15 cellular contexts compared by ENCODE assay signal in the genomic region with DNA sequence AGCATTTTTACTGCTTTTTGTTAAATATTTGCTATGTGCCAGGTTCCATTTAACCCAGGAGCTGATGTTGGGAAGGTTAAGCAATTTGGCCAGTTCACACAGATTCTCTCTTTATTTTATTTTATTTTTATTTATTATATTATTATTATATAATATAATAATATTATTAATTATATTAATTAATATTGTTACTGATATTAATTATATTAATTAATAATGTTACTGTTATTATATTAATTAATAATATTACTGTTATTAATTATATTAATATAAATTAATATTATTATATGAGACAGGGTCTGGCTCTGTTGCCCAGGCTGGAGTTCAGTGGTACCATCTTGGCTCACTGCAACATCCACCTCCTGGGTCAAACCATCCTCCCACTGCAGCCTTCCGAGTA.
A peak's percentile ranks its signal among the peaks of the same experiment; 100 is the strongest.
DNase-seq lines count a peak whose midpoint lies in the region; ATAC-seq, FAIRE-seq and TF ChIP-seq lines count a peak whose summit lies in the region.
"Had no signal": no experiment of that assay in that cellular context is flagged by ENCODE, and none has a peak within 500 bp of the region (broad histone marks: within the 10 kb centered on the region; RNA-seq: fewer than 3 reads in every experiment).

No MANE protein-coding gene starts in this region.

- intact Hi-C loops in heart right ventricle (cut with DNase I) (loop anchor here in 2 of 10 donors (2.0 to 10.0 kb wide), 5 partner anchors 221 to 597 kb away; no protein-coding TSS in a partner anchor), left cardiac atrium (cut with DNase I) (no loop called here)

- H3K27me3 ChIP-seq in heart right ventricle (peaks cover 0 to 26% (median 19%) of the 10 kb centered on the region in 7 donors), small intestine (ENCODE audit: control insufficient read depth in 2 of 2, insufficient read depth in 2 of 2, low read length in 2 of 2) (peaks cover 0 to 7% of the 10 kb centered on the region in 2 donors)
- H3K27me3 ChIP-seq: BLaER1 treated with 17β-estradiol and CSF1 and Interleukin-3, amounts not matched to agents 10 nM and 100 nM had no signal

- H3K27ac ChIP-seq in heart right ventricle (peak overlapping the region in 9 of 10 donors; percentile 43 to 88 (median 77)), small intestine (ENCODE audit: low read depth in 1 of 2, low read length in 1 of 2) (no peak overlapping the region)
- H3K27ac ChIP-seq: BLaER1 treated with 17β-estradiol and CSF1 and Interleukin-3, amounts not matched to agents 10 nM and 100 nM had no signal

- ATAC-seq in heart right ventricle: no peak
- ATAC-seq in left cardiac atrium: no peak
- ATAC-seq in activated CD4-positive, CD25-positive, alpha-beta regulatory T cell treated with anti-CD3 and anti-CD28 coated beads, Interleukin-2, amount 50 U/mL, for 24 hours: no peak
- no peak for ATAC-seq in GM21367 (IDR thresholded peaks at IDR 0.05; ENCODE audit: unreplicated experiment)

- H3K36me3 ChIP-seq in heart right ventricle: no peaks in the 10 kb centered on the region
- no peaks in the 10 kb centered on the region for H3K36me3 ChIP-seq in small intestine (ENCODE audit: control insufficient read depth in 2 of 2, insufficient read depth in 2 of 2, low read length in 2 of 2)
- H3K36me3 ChIP-seq: BLaER1 treated with 17β-estradiol and CSF1 and Interleukin-3, amounts not matched to agents 10 nM and 100 nM had no signal

- FAIRE-seq in G401.6 (lab: Jason Lieb, UNC) (peak; percentile 84), frontal cortex (lab: Jason Lieb, UNC) (peak; percentile 68), small intestine (lab: Jason Lieb, UNC) (peak; percentile 64)
- FAIRE-seq: HTR-8/SVneo had no signal

- DNase-seq in heart right ventricle: no peak
- no peak for DNase-seq in left cardiac atrium
- DNase-seq in frontal cortex (ENCODE audit: low spot score in 2 of 2): no peak
- no peak for DNase-seq in small intestine
- DNase-seq: 8988T; ACHN; CD4-positive, CD25-positive, alpha-beta regulatory T cell; DMS53; HCEC 1CT; HFFc6 had no signal

- H3K4me1 ChIP-seq in heart right ventricle: peaks cover 0 to 74% (median 16%) of the 10 kb centered on the region in 9 donors
- H3K4me1 ChIP-seq in small intestine (ENCODE audit: control insufficient read depth in 2 of 2, insufficient read depth in 1 of 2, low read depth in 1 of 2, low read length in 1 of 2): no peaks in the 10 kb centered on the region
- H3K4me1 ChIP-seq: BLaER1 treated with 17β-estradiol and CSF1 and Interleukin-3, amounts not matched to agents 10 nM and 100 nM had no signal

- WGBS in heart right ventricle, 2 donors: 61 to 85% methylated on average over 1 of the region's 1 CpG
- WGBS in small intestine, 3 donors: 55 to 83% (median 60%) methylated on average over 1 of the region's 1 CpG

- no peak for TF ChIP-seq CTCF in heart right ventricle (IDR thresholded peaks at IDR 0.05)

- H3K4me3 ChIP-seq in heart right ventricle (no peak overlapping the region), small intestine (ENCODE audit: low read depth in 1 of 2, low read length in 2 of 2) (no peak overlapping the region)
- H3K4me3 ChIP-seq: BLaER1 treated with 17β-estradiol and CSF1 and Interleukin-3, amounts not matched to agents 10 nM and 100 nM had no signal

- no peaks in the 10 kb centered on the region for H3K9me3 ChIP-seq in heart right ventricle
- H3K9me3 ChIP-seq in small intestine (ENCODE audit: control insufficient read depth, low read depth): no peaks in the 10 kb centered on the region

Comparison
In these comparisons a context has a peak if more than half of its experiments do, and no peak if none do; other contexts are left out.
1. H3K27ac ChIP-seq: peak in heart right ventricle (9 of 10); none in small intestine (0 of 2).